8 cellular contexts compared by ENCODE assay signal in genomic region chr19:54462072-54462712, GRCh38. TPM values are rescaled to one million over a fixed set of nuclear protein-coding genes. Genes with fewer than 3 reads are reported as not detected.
DNase-seq lines count a peak whose midpoint lies in the region; ATAC-seq lines count a peak whose summit lies in the region.

No MANE protein-coding gene starts in this region.

- H3K4me3 ChIP-seq in iPS-18a (ENCODE audit: low read length), result peak overlapping the region; percentile 84
- peak overlapping the region; percentile 54 to 75 for H3K4me3 ChIP-seq in stomach smooth muscle (ENCODE audit: low read length in 2 of 2)

- H3K36me3 ChIP-seq in iPS-18a (ENCODE audit: control insufficient read depth, low read depth, low read length) (peaks cover 41% of the 10 kb centered on the region), stomach smooth muscle (ENCODE audit: control insufficient read depth in 2 of 2, insufficient read depth in 2 of 2, low read length in 2 of 2) (peaks cover 23 to 35% of the 10 kb centered on the region in 2 donors)

- no peak for DNase-seq in T-helper 1 cell
- no peak for DNase-seq in activated CD8-positive, alpha-beta T cell treated with anti-CD3 and anti-CD28 coated beads, Interleukin-2, amount 10 ng/mL, durations not matched to agents 7 days and 5 days
- DNase-seq in activated CD4-positive, CD25-positive, alpha-beta regulatory T cell (lab: John Stamatoyannopoulos, UW), result no peak
- no peak for DNase-seq in SHP77 treated with DMSO at 0.1 percent for 48 hours (lab: John Stamatoyannopoulos, UW)

- no peaks in the 10 kb centered on the region for H3K9me3 ChIP-seq in iPS-18a (ENCODE audit: control insufficient read depth, low read depth, low read length)
- H3K9me3 ChIP-seq in stomach smooth muscle (ENCODE audit: control insufficient read depth in 2 of 2, low read length in 2 of 2), result no peaks in the 10 kb centered on the region

- peak overlapping the region; percentile 59 for H3K9ac ChIP-seq in iPS-18a (ENCODE audit: low read length)
- H3K9ac ChIP-seq in stomach smooth muscle (ENCODE audit: low read length in 2 of 2), result peak overlapping the region; percentile 42 to 76

- POLR2A ChIA-PET in activated CD8-positive, alpha-beta T cell treated with anti-CD3 and anti-CD28 coated beads, Interleukin-2, amount 10 ng/mL, durations not matched to agents 7 days and 5 days (lab: Charles Lee), result interaction anchor here (0.6 to 2.2 kb wide), 5 partner anchors 9 to 74 kb away, joined by 3 to 22 read pairs (median 3); partner anchors contain the start of gene LENG8

- H3K4me1 Mint-ChIP-seq in T-helper 1 cell treated with Interleukin-12 subunit alpha and Interleukin-12 subunit beta and Interleukin-4 antibody, amounts not matched to agents 30 μg/mL and 1 μg/mL, for 36 hours (ENCODE audit: low read depth), result peaks cover 24% of the 10 kb centered on the region
- peaks cover 42% of the 10 kb centered on the region for H3K4me1 Mint-ChIP-seq in activated CD8-positive, alpha-beta T cell treated with anti-CD3 and anti-CD28 coated beads, Interleukin-2, amount 10 ng/mL, durations not matched to agents 7 days and 5 days (ENCODE audit: low read depth)

- H3K27me3 Mint-ChIP-seq in T-helper 1 cell treated with Interleukin-12 subunit alpha and Interleukin-12 subunit beta and Interleukin-4 antibody, amounts not matched to agents 30 μg/mL and 1 μg/mL, for 36 hours (ENCODE audit: low read depth), result peaks cover 8% of the 10 kb centered on the region
- peaks cover 10% of the 10 kb centered on the region for H3K27me3 Mint-ChIP-seq in activated CD8-positive, alpha-beta T cell treated with anti-CD3 and anti-CD28 coated beads, Interleukin-2, amount 10 ng/mL, durations not matched to agents 7 days and 5 days (ENCODE audit: low read depth)

- H3K9me3 Mint-ChIP-seq in T-helper 1 cell treated with Interleukin-12 subunit alpha and Interleukin-12 subunit beta and Interleukin-4 antibody, amounts not matched to agents 30 μg/mL and 1 μg/mL, for 36 hours, result no peaks in the 10 kb centered on the region
- no peaks in the 10 kb centered on the region for H3K9me3 Mint-ChIP-seq in activated CD8-positive, alpha-beta T cell treated with anti-CD3 and anti-CD28 coated beads, Interleukin-2, amount 10 ng/mL, durations not matched to agents 7 days and 5 days (ENCODE audit: insufficient read depth)

- H3K27me3 ChIP-seq in iPS-18a (ENCODE audit: control insufficient read depth, insufficient read depth, low read length), result peaks cover 6% of the 10 kb centered on the region
- no peaks in the 10 kb centered on the region for H3K27me3 ChIP-seq in stomach smooth muscle (ENCODE audit: control insufficient read depth in 1 of 2, insufficient read depth in 2 of 2, low read length in 2 of 2)

- H3K4me3 Mint-ChIP-seq in T-helper 1 cell treated with Interleukin-12 subunit alpha and Interleukin-12 subunit beta and Interleukin-4 antibody, amounts not matched to agents 30 μg/mL and 1 μg/mL, for 36 hours, result peak overlapping the region; percentile 58
- peak overlapping the region; percentile 85 for H3K4me3 Mint-ChIP-seq in activated CD8-positive, alpha-beta T cell treated with anti-CD3 and anti-CD28 coated beads, Interleukin-2, amount 10 ng/mL, durations not matched to agents 7 days and 5 days

- CTCF ChIA-PET in activated CD8-positive, alpha-beta T cell treated with anti-CD3 and anti-CD28 coated beads, Interleukin-2, amount 10 ng/mL, durations not matched to agents 7 days and 5 days (lab: Charles Lee), result interaction anchor here (0.8 kb wide), 1 partner anchor 11 kb away, joined by 3 read pairs; no protein-coding TSS in a partner anchor

- H3K4me1 ChIP-seq in iPS-18a (ENCODE audit: control insufficient read depth, low read depth, low read length) (no peaks in the 10 kb centered on the region), stomach smooth muscle (ENCODE audit: control insufficient read depth, insufficient read depth, low read length) (peaks cover 44% of the 10 kb centered on the region)

- no peak for ATAC-seq in activated CD8-positive, alpha-beta T cell treated with anti-CD3 and anti-CD28 coated beads, Interleukin-2, amount 10 ng/mL, durations not matched to agents 7 days and 5 days
- no peak for ATAC-seq in HG02610 (IDR thresholded peaks at IDR 0.05; ENCODE audit: unreplicated experiment)

- H3K36me3 Mint-ChIP-seq in T-helper 1 cell treated with Interleukin-12 subunit alpha and Interleukin-12 subunit beta and Interleukin-4 antibody, amounts not matched to agents 30 μg/mL and 1 μg/mL, for 36 hours (ENCODE audit: low read depth), result peaks cover 22% of the 10 kb centered on the region
- H3K36me3 Mint-ChIP-seq in activated CD8-positive, alpha-beta T cell treated with anti-CD3 and anti-CD28 coated beads, Interleukin-2, amount 10 ng/mL, durations not matched to agents 7 days and 5 days (ENCODE audit: low read depth), result peaks cover 46% of the 10 kb centered on the region

- peak overlapping the region; percentile 52 for H3K27ac Mint-ChIP-seq in T-helper 1 cell treated with Interleukin-12 subunit alpha and Interleukin-12 subunit beta and Interleukin-4 antibody, amounts not matched to agents 30 μg/mL and 1 μg/mL, for 36 hours
- peak overlapping the region; percentile 88 for H3K27ac Mint-ChIP-seq in activated CD8-positive, alpha-beta T cell treated with anti-CD3 and anti-CD28 coated beads, Interleukin-2, amount 10 ng/mL, durations not matched to agents 7 days and 5 days

- no peak overlapping the region for H3K27ac ChIP-seq in iPS-18a (ENCODE audit: low read length)
- H3K27ac ChIP-seq in stomach smooth muscle (ENCODE audit: low read length), result peak overlapping the region; percentile 78

RNA-seq across cellular contexts. Expression of gene LENG9, which starts 1.4 kb away (rescaled TPM):
- total RNA-seq in activated CD8-positive, alpha-beta T cell treated with anti-CD3 and anti-CD28 coated beads, Interleukin-2, amount 10 ng/mL, durations not matched to agents 7 days and 5 days, result 1 to 10 TPM; 5.3 to 5.6 TPM

RNA-seq across cellular contexts. Expression of gene CDC42EP5, which starts 10.9 kb away (rescaled TPM):
- total RNA-seq in activated CD8-positive, alpha-beta T cell treated with anti-CD3 and anti-CD28 coated beads, Interleukin-2, amount 10 ng/mL, durations not matched to agents 7 days and 5 days, result not detected

RNA-seq across cellular contexts. Expression of gene LENG8, which starts 13.2 kb away (rescaled TPM):
- 100 to 1,000 TPM; 171 to 181 TPM for total RNA-seq in activated CD8-positive, alpha-beta T cell treated with anti-CD3 and anti-CD28 coated beads, Interleukin-2, amount 10 ng/mL, durations not matched to agents 7 days and 5 days

RNA-seq across cellular contexts. Expression of gene LAIR2, which starts 40.4 kb away (rescaled TPM):
- total RNA-seq in activated CD8-positive, alpha-beta T cell treated with anti-CD3 and anti-CD28 coated beads, Interleukin-2, amount 10 ng/mL, durations not matched to agents 7 days and 5 days, result 1 to 10 TPM; 1.4 to 1.6 TPM

RNA-seq across cellular contexts. Expression of gene TTYH1, which starts 46.9 kb away (rescaled TPM):
- 1 to 10 TPM in 1 of 2 experiments, under 1 TPM in 1; 0.99 to 1.3 TPM for total RNA-seq in activated CD8-positive, alpha-beta T cell treated with anti-CD3 and anti-CD28 coated beads, Interleukin-2, amount 10 ng/mL, durations not matched to agents 7 days and 5 days
